In genomic region chr21:39086547-39086946, GRCh38 we compare ENCODE assay signal across 16 cellular contexts.
A peak's percentile ranks its signal among the peaks of the same experiment; 100 is the strongest.
DNase-seq lines count a peak whose midpoint lies in the region; ATAC-seq and TF ChIP-seq lines count a peak whose summit lies in the region.
"Had no signal": no experiment of that assay in that cellular context is flagged by ENCODE, and none has a peak within 500 bp of the region (broad histone marks: within the 10 kb centered on the region; RNA-seq: fewer than 3 reads in every experiment).

No MANE protein-coding gene starts in this region.

- H3K9me3 ChIP-seq in T-helper 17 cell (ENCODE audit: control insufficient read depth, low read length, poor library complexity, severe bottlenecking), result no peaks in the 10 kb centered on the region
- H3K9me3 ChIP-seq: suprapubic skin had no signal

- H3F3A ChIP-seq in GM23338 (replicated peaks; ENCODE audit: low read depth), result no peaks in the 10 kb centered on the region

- no peak overlapping the region for H3K27ac ChIP-seq in GM23338 (ENCODE audit: low read depth)
- H3K27ac ChIP-seq: suprapubic skin had no signal

- peaks cover 5% of the 10 kb centered on the region for H3K9me3 Mint-ChIP-seq in GM23338
- H3K9me3 Mint-ChIP-seq: central memory CD8-positive, alpha-beta T cell; memory B cell had no signal

- ATAC-seq in GM23338 (no peak), T-helper 17 cell (no peak)

- peak; percentile 2 for TF ChIP-seq CTCF in AG09319 (IDR thresholded peaks at IDR 0.05; ENCODE audit: low read depth, low read length)
- TF ChIP-seq CTCF in GM23338 (conservative IDR thresholded peaks at IDR 0.05; ENCODE audit: low read depth in 2 of 2), result peak; percentile 39 to 42
- peak; percentile 7 for TF ChIP-seq CTCF in astrocyte of the cerebellum (IDR thresholded peaks at IDR 0.05; ENCODE audit: low read depth, low read length, missing control alignments)
- TF ChIP-seq CTCF in kidney epithelial cell (IDR thresholded peaks at IDR 0.05; ENCODE audit: insufficient read depth, low read length, poor library complexity, severe bottlenecking), result peak; percentile 2

- H2AFZ ChIP-seq in GM23338, result no peak overlapping the region

- no peaks in the 10 kb centered on the region; the same call in 1 of the 2 replicates for H3K36me3 ChIP-seq in GM23338 (ENCODE audit: insufficient read depth)
- H3K36me3 ChIP-seq in kidney epithelial cell (ENCODE audit: control insufficient read depth, insufficient read depth, low read length), result no peaks in the 10 kb centered on the region
- H3K36me3 ChIP-seq: suprapubic skin had no signal

- no peaks in the 10 kb centered on the region for H3K27me3 ChIP-seq in GM23338 (ENCODE audit: insufficient read depth)
- H3K27me3 ChIP-seq in kidney epithelial cell (ENCODE audit: control insufficient read depth, insufficient read depth, low read length), result peaks cover 11% of the 10 kb centered on the region
- H3K27me3 ChIP-seq: suprapubic skin had no signal

- H4K20me1 ChIP-seq in GM23338 (replicated peaks; ENCODE audit: insufficient read depth), result no peaks in the 10 kb centered on the region

- H3K4me1 ChIP-seq in GM23338 (ENCODE audit: insufficient read depth), result peaks cover 4% of the 10 kb centered on the region; the same call in 1 of the 2 replicates

- in situ Hi-C loops in astrocyte of the cerebellum (cut with HindIII; ENCODE audit: low sequenced_read_pairs), result no loop called here

- H3K36me3 Mint-ChIP-seq in GM23338 (ENCODE audit: low read depth) (peaks cover 4% of the 10 kb centered on the region; the same call in 2 of the 3 replicates), T-helper 17 cell (ENCODE audit: low read depth) (no peaks in the 10 kb centered on the region)
- H3K36me3 Mint-ChIP-seq: memory B cell had no signal

- no peak overlapping the region for H3K27ac Mint-ChIP-seq in GM23338
- no peak overlapping the region for H3K27ac Mint-ChIP-seq in T-helper 17 cell
- H3K27ac Mint-ChIP-seq: memory B cell had no signal

- H3K4me1 Mint-ChIP-seq in GM23338 (peaks cover 13% of the 10 kb centered on the region), T-helper 17 cell (no peaks in the 10 kb centered on the region)
- H3K4me1 Mint-ChIP-seq: central memory CD8-positive, alpha-beta T cell; memory B cell had no signal

- DNase-seq in AG09319 (ENCODE audit: extremely low read depth, low read depth), result no peak
- no peak for DNase-seq in GM23338 (ENCODE audit: low spot score)
- no peak for DNase-seq in astrocyte of the cerebellum (ENCODE audit: low read depth)
- DNase-seq in kidney epithelial cell (ENCODE audit: low read depth), result no peak
- no peak for DNase-seq in NCI-H748 treated with DMSO at 0.1 percent for 48 hours (lab: John Stamatoyannopoulos, UW)
- DNase-seq in NCI-H1092 (lab: John Stamatoyannopoulos, UW), result no peak
- no peak for DNase-seq in activated gamma-delta T cell treated with Interleukin-2 at 50 U/mL for 16 hours
- DNase-seq in T-helper 17 cell, result no peak
- DNase-seq: GF-D8; NCI-H1092 treated with DMSO at 0.1 percent for 48 hours; nephron progenitor cell; stimulated activated CD4-positive, alpha-beta T cell treated with anti-CD3 and anti-CD28 coated beads, Interleukin-4, amount 100 ng/mL, for 4 hours; SW 1271 had no signal

- H3K4me3 Mint-ChIP-seq in GM23338 (no peak overlapping the region), T-helper 17 cell (no peak overlapping the region)
- H3K4me3 Mint-ChIP-seq: central memory CD8-positive, alpha-beta T cell; memory B cell; nephron progenitor cell had no signal

- H3K4me3 ChIP-seq in GM23338, result no peak overlapping the region
- no peak overlapping the region for H3K4me3 ChIP-seq in astrocyte of the cerebellum (ENCODE audit: low read depth, low read length)
- H3K4me3 ChIP-seq in kidney epithelial cell (ENCODE audit: low read depth, low read length), result no peak overlapping the region
- H3K4me3 ChIP-seq: suprapubic skin had no signal

- no peak overlapping the region for H3K4me2 ChIP-seq in GM23338

- H3K27me3 Mint-ChIP-seq in GM23338 (ENCODE audit: insufficient read depth, low read depth, poor library complexity) (peaks cover 11% of the 10 kb centered on the region), T-helper 17 cell (peaks cover 23% of the 10 kb centered on the region)

- no peaks in the 10 kb centered on the region for H3K9me2 ChIP-seq in GM23338 (ENCODE audit: insufficient read depth)

- no peaks in the 10 kb centered on the region for H3K79me2 ChIP-seq in GM23338 (replicated peaks; ENCODE audit: insufficient read depth)

TF ChIP-seq in GM23338, 12 proteins besides CTCF, POLR2A, EP300 and RAD21 (continues in another document):
- no peak for TF ChIP-seq JUNB (IDR thresholded peaks at IDR 0.05; ENCODE audit: unreplicated experiment)
- no peak for TF ChIP-seq EZH2 (IDR thresholded peaks at IDR 0.05; ENCODE audit: low read depth, unreplicated experiment)
- no peak for TF ChIP-seq EZH2phosphoT487 (IDR thresholded peaks at IDR 0.05; ENCODE audit: unreplicated experiment)
- TF ChIP-seq ZNF331 (CRISPR knock-in tag; IDR thresholded peaks at IDR 0.05; ENCODE audit: low read depth), result no peak
- TF ChIP-seq, protein P1, sequence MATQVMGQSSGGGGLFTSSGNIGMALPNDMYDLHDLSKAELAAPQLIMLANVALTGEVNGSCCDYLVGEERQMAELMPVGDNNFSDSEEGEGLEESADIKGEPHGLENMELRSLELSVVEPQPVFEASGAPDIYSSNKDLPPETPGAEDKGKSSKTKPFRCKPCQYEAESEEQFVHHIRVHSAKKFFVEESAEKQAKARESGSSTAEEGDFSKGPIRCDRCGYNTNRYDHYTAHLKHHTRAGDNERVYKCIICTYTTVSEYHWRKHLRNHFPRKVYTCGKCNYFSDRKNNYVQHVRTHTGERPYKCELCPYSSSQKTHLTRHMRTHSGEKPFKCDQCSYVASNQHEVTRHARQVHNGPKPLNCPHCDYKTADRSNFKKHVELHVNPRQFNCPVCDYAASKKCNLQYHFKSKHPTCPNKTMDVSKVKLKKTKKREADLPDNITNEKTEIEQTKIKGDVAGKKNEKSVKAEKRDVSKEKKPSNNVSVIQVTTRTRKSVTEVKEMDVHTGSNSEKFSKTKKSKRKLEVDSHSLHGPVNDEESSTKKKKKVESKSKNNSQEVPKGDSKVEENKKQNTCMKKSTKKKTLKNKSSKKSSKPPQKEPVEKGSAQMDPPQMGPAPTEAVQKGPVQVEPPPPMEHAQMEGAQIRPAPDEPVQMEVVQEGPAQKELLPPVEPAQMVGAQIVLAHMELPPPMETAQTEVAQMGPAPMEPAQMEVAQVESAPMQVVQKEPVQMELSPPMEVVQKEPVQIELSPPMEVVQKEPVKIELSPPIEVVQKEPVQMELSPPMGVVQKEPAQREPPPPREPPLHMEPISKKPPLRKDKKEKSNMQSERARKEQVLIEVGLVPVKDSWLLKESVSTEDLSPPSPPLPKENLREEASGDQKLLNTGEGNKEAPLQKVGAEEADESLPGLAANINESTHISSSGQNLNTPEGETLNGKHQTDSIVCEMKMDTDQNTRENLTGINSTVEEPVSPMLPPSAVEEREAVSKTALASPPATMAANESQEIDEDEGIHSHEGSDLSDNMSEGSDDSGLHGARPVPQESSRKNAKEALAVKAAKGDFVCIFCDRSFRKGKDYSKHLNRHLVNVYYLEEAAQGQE (IDR thresholded peaks at IDR 0.05; ENCODE audit: unreplicated experiment), result no peak
- TF ChIP-seq CREB1 (CRISPR knock-in tag; IDR thresholded peaks at IDR 0.05; ENCODE audit: low read depth), result no peak
- no peak for TF ChIP-seq POLR2AphosphoS5 (IDR thresholded peaks at IDR 0.05; ENCODE audit: low read depth)
